Comparison of ENCODE assay signal across 14 cellular contexts in genomic region chr4:107616838-107617389, GRCh38.
"Had no signal": no experiment of that assay in that cellular context is flagged by ENCODE, and none has a peak within 500 bp of the region (broad histone marks: within the 10 kb centered on the region; RNA-seq: fewer than 3 reads in every experiment).

No MANE protein-coding gene starts in this region.

- H3K27ac Mint-ChIP-seq: activated T-cell treated with anti-CD3 and anti-CD28 coated beads, Interleukin-2, amount 50 U/mL, for 24 hours had no signal

- H3K9me3 ChIP-seq: gastrocnemius medialis, thyroid gland, uterus had no signal

- H3K27ac ChIP-seq: coronary artery, epithelial cell of prostate, gastrocnemius medialis, thyroid gland, uterus had no signal

- H3K27me3 Mint-ChIP-seq: activated T-cell treated with anti-CD3 and anti-CD28 coated beads, Interleukin-2, amount 50 U/mL, for 24 hours had no signal

- DNase-seq: activated CD4-positive, alpha-beta T cell treated with anti-CD3 and anti-CD28 coated beads, Interleukin-2, amount 50 U/mL, for 4 hours; activated CD4-positive, CD25-positive, alpha-beta regulatory T cell treated with anti-CD3 and anti-CD28 coated beads, Interleukin-2, amount 50 U/mL, for 72 hours; activated gamma-delta T cell; activated T-cell treated with anti-CD3 and anti-CD28 coated beads, Interleukin-2, amount 50 U/mL, for 24 hours; caudate nucleus; effector CD8-positive, alpha-beta T cell; gastrocnemius medialis; mesendoderm; stimulated activated CD4-positive, alpha-beta T cell treated with anti-CD3 and anti-CD28 coated beads, Interleukin-4, amount 100 ng/mL, for 4 hours; T-helper 9 cell; thyroid gland; uterus had no signal

- H3K4me1 ChIP-seq: uterus had no signal

- H3K4me3 Mint-ChIP-seq: activated T-cell treated with anti-CD3 and anti-CD28 coated beads, Interleukin-2, amount 50 U/mL, for 24 hours had no signal

- ATAC-seq: gastrocnemius medialis had no signal

- H3K27me3 ChIP-seq: gastrocnemius medialis, thyroid gland, uterus had no signal

- H3K4me3 ChIP-seq: coronary artery, gastrocnemius medialis, thyroid gland, uterus had no signal

- H3K36me3 ChIP-seq: thyroid gland, uterus had no signal
